In the genomic region with DNA sequence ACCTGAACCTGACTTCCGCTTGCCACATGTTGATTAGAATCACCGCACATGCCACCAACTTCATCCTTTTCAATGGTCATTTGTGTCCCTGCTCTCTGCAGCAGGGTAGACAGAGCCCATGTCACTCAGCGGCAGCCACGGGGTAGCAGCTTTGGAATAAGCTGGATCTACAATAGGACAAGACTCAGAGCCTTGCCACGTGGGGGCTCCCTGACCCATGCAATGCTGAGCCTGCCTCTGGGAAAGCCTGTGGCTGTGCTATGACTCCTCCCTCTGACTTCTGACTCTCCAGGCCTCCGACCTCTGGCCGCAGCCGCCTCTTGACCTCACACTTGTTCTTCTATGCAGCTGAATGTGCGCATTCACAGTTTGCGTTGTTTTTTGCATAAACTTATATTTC, we compare ENCODE assay signal across 1 cellular context.
TF ChIP-seq lines count a peak whose summit lies in the region.

No MANE protein-coding gene starts in this region.

TF ChIP-seq in SK-N-SH, 30 proteins besides CTCF, POLR2A, EP300 and RAD21 (continued from another document):
- TF ChIP-seq, protein P1, sequence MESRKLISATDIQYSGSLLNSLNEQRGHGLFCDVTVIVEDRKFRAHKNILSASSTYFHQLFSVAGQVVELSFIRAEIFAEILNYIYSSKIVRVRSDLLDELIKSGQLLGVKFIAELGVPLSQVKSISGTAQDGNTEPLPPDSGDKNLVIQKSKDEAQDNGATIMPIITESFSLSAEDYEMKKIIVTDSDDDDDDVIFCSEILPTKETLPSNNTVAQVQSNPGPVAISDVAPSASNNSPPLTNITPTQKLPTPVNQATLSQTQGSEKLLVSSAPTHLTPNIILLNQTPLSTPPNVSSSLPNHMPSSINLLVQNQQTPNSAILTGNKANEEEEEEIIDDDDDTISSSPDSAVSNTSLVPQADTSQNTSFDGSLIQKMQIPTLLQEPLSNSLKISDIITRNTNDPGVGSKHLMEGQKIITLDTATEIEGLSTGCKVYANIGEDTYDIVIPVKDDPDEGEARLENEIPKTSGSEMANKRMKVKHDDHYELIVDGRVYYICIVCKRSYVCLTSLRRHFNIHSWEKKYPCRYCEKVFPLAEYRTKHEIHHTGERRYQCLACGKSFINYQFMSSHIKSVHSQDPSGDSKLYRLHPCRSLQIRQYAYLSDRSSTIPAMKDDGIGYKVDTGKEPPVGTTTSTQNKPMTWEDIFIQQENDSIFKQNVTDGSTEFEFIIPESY (IDR thresholded peaks at IDR 0.05; ENCODE audit: borderline replicate concordance, low read depth), result no peak
- no peak for TF ChIP-seq YY1 (IDR thresholded peaks at IDR 0.05; ENCODE audit: low read depth)
- no peak for TF ChIP-seq TAF1 (IDR thresholded peaks at IDR 0.05; ENCODE audit: borderline replicate concordance, low read depth, low read length)
TF ChIP-seq in SK-N-SH: peak in this region for 0.
